ENCODE assay signal across 27 cellular contexts in the genomic region with DNA sequence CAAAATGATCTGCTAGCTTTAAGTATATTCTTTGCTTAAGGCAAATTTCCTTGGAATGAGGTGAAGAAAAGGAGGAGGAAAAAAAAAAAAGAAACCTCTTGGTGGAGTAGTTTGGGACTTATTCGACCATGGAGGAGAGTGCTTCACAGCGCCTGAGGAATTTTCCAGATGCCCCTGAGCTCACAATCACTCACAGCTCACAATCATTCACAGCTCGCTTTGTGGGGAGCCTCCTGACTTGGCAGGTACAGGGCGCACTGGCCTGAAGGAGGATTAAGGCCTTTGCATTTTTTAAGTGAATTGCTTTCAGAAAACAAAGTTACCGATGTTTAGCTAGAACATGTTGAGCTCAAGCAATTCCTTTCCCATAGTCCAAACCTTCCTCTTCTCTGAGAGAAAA. TPM values are rescaled to one million over a fixed set of nuclear protein-coding genes. Genes with fewer than 3 reads are reported as not detected.
DNase-seq lines count a peak whose midpoint lies in the region; ATAC-seq, FAIRE-seq and TF ChIP-seq lines count a peak whose summit lies in the region.
"Had no signal": no experiment of that assay in that cellular context is flagged by ENCODE, and none has a peak within 500 bp of the region (broad histone marks: within the 10 kb centered on the region; RNA-seq: fewer than 3 reads in every experiment).

No MANE protein-coding gene starts in this region.

- no peaks in the 10 kb centered on the region for H3K9me3 ChIP-seq in esophagus squamous epithelium
- H3K9me3 ChIP-seq in muscle layer of colon (ENCODE audit: low read length) = no peaks in the 10 kb centered on the region
- H3K9me3 ChIP-seq: psoas muscle, tibial artery had no signal

- H3K27me3 ChIP-seq in esophagus squamous epithelium (no peaks in the 10 kb centered on the region), muscle layer of colon (ENCODE audit: control insufficient read depth in 1 of 2, insufficient read depth in 2 of 2, low read length in 2 of 2) (no peaks in the 10 kb centered on the region)
- H3K27me3 ChIP-seq: brain microvascular endothelial cell, tibial artery had no signal

- H3K9ac ChIP-seq in muscle layer of colon (ENCODE audit: low read length) = no peak overlapping the region

- H3K4me3 ChIP-seq in esophagus squamous epithelium (no peak overlapping the region), muscle layer of colon (ENCODE audit: low read depth in 1 of 2, low read length in 2 of 2) (no peak overlapping the region)
- H3K4me3 ChIP-seq: GM12878, psoas muscle, tibial artery had no signal

- H3K27ac ChIP-seq in esophagus squamous epithelium = peak overlapping the region in 3 of 4 donors; percentile 18 to 80 (median 59)
- peak overlapping the region; percentile 20 for H3K27ac ChIP-seq in muscle layer of colon (ENCODE audit: low read depth, low read length)
- H3K27ac ChIP-seq: brain microvascular endothelial cell, C4-2B, psoas muscle, tibial artery had no signal

- no peak for TF ChIP-seq POLR2A in esophagus squamous epithelium (IDR thresholded peaks at IDR 0.05)

- H3K4me1 ChIP-seq in esophagus squamous epithelium = peaks cover 14 to 99% (median 61%) of the 10 kb centered on the region in 3 donors
- H3K4me1 ChIP-seq in muscle layer of colon (ENCODE audit: insufficient read depth, low read length) = peaks cover 50% of the 10 kb centered on the region

- 23 to 44% methylated on average over 5 of the region's 5 CpGs for WGBS in esophagus squamous epithelium, 2 donors

- intact Hi-C loops in esophagus squamous epithelium (cut with DNase I) = loop anchor here (10.0 kb wide), 1 partner anchor 50 kb away; the partner anchor contains the start of gene BOC

- no peak for ATAC-seq in GM18909 (IDR thresholded peaks at IDR 0.05; ENCODE audit: poor library complexity, unreplicated experiment)
- ATAC-seq in HG03196 (IDR thresholded peaks at IDR 0.05; ENCODE audit: unreplicated experiment) = no peak
- no peak for ATAC-seq in HG02798 (IDR thresholded peaks at IDR 0.05; ENCODE audit: poor library complexity, unreplicated experiment)
- ATAC-seq: activated T-helper 17 cell treated with anti-CD3 and anti-CD28 coated beads, Interleukin-2, amount 50 U/mL, for 72 hours; GM12878; left lobe of liver; PC-3; T-cell had no signal

- TF ChIP-seq EP300 in Ishikawa (IDR thresholded peaks at IDR 0.05; ENCODE audit: borderline replicate concordance) = 0 out of 2 replicates have a peak, but pooled peaks have one; percentile 22

- TF ChIP-seq CTCF in esophagus squamous epithelium (IDR thresholded peaks at IDR 0.05) = no peak

- no peak for TF ChIP-seq RAD21 in Ishikawa (IDR thresholded peaks at IDR 0.05; ENCODE audit: low read depth)

- DNase-seq in DMS79 treated with DMSO at 0.1 percent for 48 hours (lab: John Stamatoyannopoulos, UW) = peak; percentile 92
- no peak for DNase-seq in esophagus squamous epithelium (lab: John Stamatoyannopoulos, UW)
- no peak for DNase-seq in GM19239 (ENCODE audit: insufficient read length, low spot score)
- DNase-seq: activated CD4-positive, alpha-beta T cell treated with anti-CD3 and anti-CD28 coated beads, Interleukin-2, amount 10 ng/mL, durations not matched to agents 24 days and 14 days; activated naive CD8-positive, alpha-beta T cell treated with anti-CD3 and anti-CD28 coated beads, Interleukin-2, amount 10 ng/mL, durations not matched to agents 7 days and 5 days; brain microvascular endothelial cell; cortex of kidney; NCI-H1105 treated with DMSO at 0.1 percent for 48 hours; NCI-H2171 treated with DMSO at 0.1 percent for 48 hours; NCI-H774; PC-3; stimulated activated CD4-positive, alpha-beta T cell treated with anti-CD3 and anti-CD28 coated beads, Interleukin-1b, Interleukin-23, amount 100 ng/mL, for 48 hours; stimulated activated naive CD4-positive, alpha-beta T cell; T-cell; tibial artery had no signal

- H3K36me3 ChIP-seq in esophagus squamous epithelium (peaks cover 0 to 23% (median 0%) of the 10 kb centered on the region in 3 donors), muscle layer of colon (ENCODE audit: insufficient read depth, low read length) (peaks cover 49% of the 10 kb centered on the region)
- H3K36me3 ChIP-seq: brain microvascular endothelial cell had no signal

- FAIRE-seq in GM19239 (lab: Jason Lieb, UNC) = no peak
- FAIRE-seq: GM12878, H54 had no signal

TF ChIP-seq in Ishikawa, 13 proteins besides CTCF, POLR2A, EP300 and RAD21:
- TF ChIP-seq TAF1 (IDR thresholded peaks at IDR 0.05; ENCODE audit: low read depth) (no peak), CREB1 (IDR thresholded peaks at IDR 0.05; ENCODE audit: low read depth) (no peak), FOXM1 (IDR thresholded peaks at IDR 0.05; ENCODE audit: borderline replicate concordance, low read depth) (no peak; the same call in 1 of the 2 replicates), NFIC (IDR thresholded peaks at IDR 0.05) (peak; percentile 24; the same call in 1 of the 2 replicates), TEAD4 (IDR thresholded peaks at IDR 0.05) (peak; percentile 44), EGR1 (IDR thresholded peaks at IDR 0.05) (no peak), ZBTB7A (IDR thresholded peaks at IDR 0.05; ENCODE audit: low read depth) (no peak)

RNA-seq across cellular contexts. Expression of gene BOC, which starts 53.9 kb away (rescaled TPM):
- total RNA-seq in esophagus squamous epithelium = 10 to 100 TPM; 13.7 to 75.7 (median 24.1) TPM
- total RNA-seq: activated naive CD8-positive, alpha-beta T cell treated with anti-CD3 and anti-CD28 coated beads, Interleukin-2, amount 10 ng/mL, durations not matched to agents 7 days and 5 days; GM12878; HT-29 had no signal
